Comparison of ENCODE assay signal across 22 cellular contexts in genomic region chr1:208724079-208724478, GRCh38.
"Had no signal": no experiment of that assay in that cellular context is flagged by ENCODE, and none has a peak within 500 bp of the region (broad histone marks: within the 10 kb centered on the region; RNA-seq: fewer than 3 reads in every experiment).

No MANE protein-coding gene starts in this region.

- H3K27me3 Mint-ChIP-seq: activated CD4-positive, alpha-beta T cell treated with anti-CD3 and anti-CD28 coated beads, Interleukin-2, amount 10 ng/mL, durations not matched to agents 7 days and 5 days; brain; natural killer cell treated with Interleukin-12 subunit alpha and Interleukin-12 subunit beta and Interleukin-15 and Interleukin-18, amount 100 ng/mL, for 72 hours had no signal

- H3K27me3 ChIP-seq: gastrocnemius medialis, right lobe of liver, spleen, transverse colon had no signal

- ATAC-seq: activated naive CD4-positive, alpha-beta T cell treated with anti-CD3 and anti-CD28 coated beads, Interleukin-2, amount 50 U/mL, for 72 hours; effector memory CD8-positive, alpha-beta T cell; gastrocnemius medialis; heart right ventricle; natural killer cell treated with Interleukin-12 subunit alpha and Interleukin-12 subunit beta and Interleukin-15 and Interleukin-18, amount 100 ng/mL, for 72 hours; psoas muscle; right lobe of liver had no signal

- DNase-seq: activated CD4-positive, alpha-beta T cell treated with anti-CD3 and anti-CD28 coated beads, Interleukin-2, amount 10 ng/mL, durations not matched to agents 7 days and 5 days; activated CD8-positive, alpha-beta memory T cell treated with anti-CD3 and anti-CD28 coated beads for 24 hours; amygdala; effector memory CD8-positive, alpha-beta T cell; gastrocnemius medialis; heart right ventricle; left ventricle myocardium inferior; nucleus accumbens; psoas muscle; right lobe of liver; spleen; stimulated activated CD4-positive, alpha-beta T cell treated with anti-CD3 and anti-CD28 coated beads, Interleukin-1b, Interleukin-23, amount 100 ng/mL, for 48 hours; stimulated activated naive CD4-positive, alpha-beta T cell; substantia nigra; T-helper 9 cell; transverse colon had no signal

- H3K27ac ChIP-seq: epithelial cell of prostate, gastrocnemius medialis, heart right ventricle, left ventricle myocardium inferior, psoas muscle, right lobe of liver, spleen, transverse colon had no signal

- H3K27ac Mint-ChIP-seq: activated CD4-positive, alpha-beta T cell treated with anti-CD3 and anti-CD28 coated beads, Interleukin-2, amount 10 ng/mL, durations not matched to agents 7 days and 5 days; activated naive CD4-positive, alpha-beta T cell treated with anti-CD3 and anti-CD28 coated beads, Interleukin-2, amount 50 U/mL, for 72 hours; activated T-helper 2 cell treated with anti-CD3 and anti-CD28 coated beads, Interferon-gamma antibody, Interleukin-2, Interleukin-4, amounts not matched to agents 10 μg/mL and 5 μg/mL and 100 μg/mL, durations not matched to agents 14 hours and 24 hours and 36 hours; brain; effector memory CD8-positive, alpha-beta T cell; memory B cell; natural killer cell treated with Interleukin-12 subunit alpha and Interleukin-12 subunit beta and Interleukin-15 and Interleukin-18, amount 100 ng/mL, for 72 hours had no signal

- H3K4me1 Mint-ChIP-seq: activated CD4-positive, alpha-beta T cell treated with anti-CD3 and anti-CD28 coated beads, Interleukin-2, amount 10 ng/mL, durations not matched to agents 7 days and 5 days; memory B cell had no signal

- H3K4me3 ChIP-seq: gastrocnemius medialis, heart right ventricle, left ventricle myocardium inferior, psoas muscle, right lobe of liver, spleen, transverse colon had no signal

- H3K36me3 ChIP-seq: gastrocnemius medialis, heart right ventricle, left ventricle myocardium inferior, right lobe of liver, spleen, transverse colon had no signal

- H3K4me3 Mint-ChIP-seq: activated CD4-positive, alpha-beta T cell treated with anti-CD3 and anti-CD28 coated beads, Interleukin-2, amount 10 ng/mL, durations not matched to agents 7 days and 5 days; brain; effector memory CD8-positive, alpha-beta T cell; memory B cell; natural killer cell treated with Interleukin-12 subunit alpha and Interleukin-12 subunit beta and Interleukin-15 and Interleukin-18, amount 100 ng/mL, for 72 hours had no signal

- H3K4me1 ChIP-seq: gastrocnemius medialis, heart right ventricle, left ventricle myocardium inferior, psoas muscle, right lobe of liver, spleen, transverse colon had no signal
